16 cellular contexts compared by ENCODE assay signal in genomic region chr6:53928641-53929339, GRCh38.
DNase-seq lines count a peak whose midpoint lies in the region; ATAC-seq, FAIRE-seq and TF ChIP-seq lines count a peak whose summit lies in the region.
"Had no signal": no experiment of that assay in that cellular context is flagged by ENCODE, and none has a peak within 500 bp of the region (broad histone marks: within the 10 kb centered on the region; RNA-seq: fewer than 3 reads in every experiment).

No MANE protein-coding gene starts in this region.

- H3K36me3 ChIP-seq in heart right ventricle (no peaks in the 10 kb centered on the region), PC-9 (ENCODE audit: low read depth) (no peaks in the 10 kb centered on the region), vagina (no peaks in the 10 kb centered on the region)

- ATAC-seq in heart right ventricle (peak in 7 of 8 donors; percentile 56 to 81 (median 67)), GM18858 (IDR thresholded peaks at IDR 0.05; ENCODE audit: unreplicated experiment) (no peak), HG03175 (IDR thresholded peaks at IDR 0.05; ENCODE audit: unreplicated experiment) (no peak)
- ATAC-seq: mucosa of descending colon had no signal

- H2AFZ ChIP-seq in PC-9, result no peak overlapping the region

- no peaks in the 10 kb centered on the region for H3K79me2 ChIP-seq in PC-9 (ENCODE audit: low read depth)

- H3K27ac ChIP-seq in heart right ventricle, result peak overlapping the region in 6 of 10 donors; percentile 31 to 81 (median 57)
- peak overlapping the region; percentile 80 for H3K27ac ChIP-seq in PC-9
- H3K27ac ChIP-seq in vagina, result peak overlapping the region; percentile 45

- H3K4me1 ChIP-seq in heart right ventricle (peaks cover 0 to 54% (median 22%) of the 10 kb centered on the region in 9 donors), PC-9 (replicated peaks; ENCODE audit: insufficient read depth) (peaks cover 69% of the 10 kb centered on the region), vagina (peaks cover 31% of the 10 kb centered on the region)

- POLR2A ChIA-PET in PC-9 (lab: Charles Lee; ENCODE audit: unreplicated experiment), result interaction anchor here (0.6 kb wide), 1 partner anchor 942 kb away, joined by 15 read pairs; no protein-coding TSS in a partner anchor

- FAIRE-seq in D721Med (lab: Jason Lieb, UNC), result no peak
- FAIRE-seq: G401.6 had no signal

- H3K9me2 ChIP-seq in PC-9 (ENCODE audit: insufficient read depth), result peaks cover 5% of the 10 kb centered on the region; the same call in 1 of the 2 replicates

- no TSS peak for BruUV-seq in PC-9 (replicated peaks; lab: Mats Ljungman, UMichigan)

- H3K4me2 ChIP-seq in PC-9, result peak overlapping the region; percentile 43

- CTCF ChIA-PET in PC-9 (lab: Charles Lee), result interaction anchor here (0.6 to 1.8 kb wide), 2 partner anchors 120 to 194 kb away, joined by 3 to 6 read pairs; no protein-coding TSS in a partner anchor

- intact Hi-C loops in heart right ventricle (cut with DNase I) (loop anchor here in 1 of 10 donors (10.0 kb wide), 1 partner anchor 134 kb away; the partner anchor contains the start of gene LRRC1), cardiac septum (cut with DNase I) (loop anchor here (5.0 kb wide), 1 partner anchor 131 kb away; the partner anchor contains the start of gene LRRC1), PC-9 (cut with micrococcal nuclease; ENCODE audit: unreplicated experiment) (no loop called here), vagina (cut with DNase I) (no loop called here)

- DNase-seq in heart right ventricle (no peak), cardiac septum (ENCODE audit: low spot score) (no peak), PC-9 (peak in 1 of 2 experiments; percentile 89), glomerular visceral epithelial cell (ENCODE audit: extremely low spot score) (peak; percentile 11), vagina (ENCODE audit: extremely low spot score in 2 of 2) (no peak), D721Med (ENCODE audit: insufficient read length, low spot score) (no peak)
- DNase-seq: activated naive CD4-positive, alpha-beta T cell treated with anti-CD3 and anti-CD28 coated beads for 36 hours; erythroblast; MM.1S; mucosa of descending colon; posterior cingulate gyrus; SIG-M5; stimulated activated CD4-positive, alpha-beta T cell treated with anti-CD3 and anti-CD28 coated beads, Interleukin-2, amount 100 ng/mL, for 48 hours had no signal

- H4K20me1 ChIP-seq in PC-9 (ENCODE audit: insufficient read depth), result no peaks in the 10 kb centered on the region

- no peak for TF ChIP-seq CTCF in heart right ventricle (IDR thresholded peaks at IDR 0.05)
- TF ChIP-seq CTCF in PC-9 (conservative IDR thresholded peaks at IDR 0.05), result no peak
- TF ChIP-seq CTCF in vagina (IDR thresholded peaks at IDR 0.05), result no peak
- no peak for TF ChIP-seq CTCF in D721Med (IDR thresholded peaks at IDR 0.05; ENCODE audit: insufficient read depth, missing control alignments)

- no peak overlapping the region for H3K4me3 ChIP-seq in heart right ventricle
- H3K4me3 ChIP-seq in PC-9, result 0 out of 2 replicates have a peak overlapping the region, but pooled peaks have one; percentile 5
- H3K4me3 ChIP-seq in vagina, result no peak overlapping the region
- H3K4me3 ChIP-seq: mucosa of descending colon had no signal

- TF ChIP-seq POLR2A in vagina (IDR thresholded peaks at IDR 0.05), result no peak

- peaks cover 52% of the 10 kb centered on the region for H3F3A ChIP-seq in PC-9 (ENCODE audit: insufficient read depth, low read depth)

- no peaks in the 10 kb centered on the region for H3K9me3 ChIP-seq in heart right ventricle
- no peaks in the 10 kb centered on the region for H3K9me3 ChIP-seq in PC-9 (ENCODE audit: insufficient read depth, low read depth)
- no peaks in the 10 kb centered on the region for H3K9me3 ChIP-seq in vagina
- H3K9me3 ChIP-seq: mucosa of descending colon had no signal

- H3K27me3 ChIP-seq in heart right ventricle (no peaks in the 10 kb centered on the region), PC-9 (ENCODE audit: insufficient read depth, low read depth) (no peaks in the 10 kb centered on the region), vagina (no peaks in the 10 kb centered on the region)

- 7 to 15% methylated on average over 1 of the region's 1 CpG for whole genome bisulfite sequencing in heart right ventricle, 2 donors

Comparison
In these comparisons a context has a peak if more than half of its experiments do, and no peak if none do; other contexts are left out.
1. ATAC-seq: peak in heart right ventricle (7 of 8); none in GM18858 (single experiment) and HG03175 (single experiment).
2. Peak in every context shown above with its lines, with median percentiles within 50 percentile points of each other: H3K27ac ChIP-seq.